In genomic region chr6:166313255-166314070, GRCh38 we compare ENCODE assay signal across 1 cellular context.
TF ChIP-seq lines count a peak whose summit lies in the region.

No MANE protein-coding gene starts in this region.

TF ChIP-seq in K562, 482 proteins besides CTCF, POLR2A, EP300 and RAD21 (continued from another document and continues in another):
- TF ChIP-seq NR2C1 (IDR thresholded peaks at IDR 0.05): no peak
- TF ChIP-seq NR2C1 (tag; IDR thresholded peaks at IDR 0.05): 0 out of 2 replicates have a peak, but pooled peaks have one; percentile 28
- no peak for TF ChIP-seq ZNF609 (CRISPR knock-in tag; IDR thresholded peaks at IDR 0.05; ENCODE audit: borderline replicate concordance)
- peak; percentile 94 for TF ChIP-seq ZNF740 (CRISPR knock-in tag; IDR thresholded peaks at IDR 0.05)
- peak in 1 of 2 experiments; percentile 91; a peak in 2 of 4 replicates for TF ChIP-seq ZNF740 (tag; IDR thresholded peaks at IDR 0.05)
- no peak for TF ChIP-seq ILK (tag; IDR thresholded peaks at IDR 0.05; ENCODE audit: borderline replicate concordance, low read depth)
- TF ChIP-seq DDX20 (tag; IDR thresholded peaks at IDR 0.05; ENCODE audit: low read depth): no peak
- no peak for TF ChIP-seq FOXJ3 (CRISPR knock-in tag; IDR thresholded peaks at IDR 0.05)
- no peak for TF ChIP-seq ZHX1 (conservative IDR thresholded peaks at IDR 0.05; ENCODE audit: low read length)
- peak; percentile 73 for TF ChIP-seq ZBTB33 (CRISPR knock-in tag; IDR thresholded peaks at IDR 0.05)
- TF ChIP-seq MCM7 (IDR thresholded peaks at IDR 0.05): no peak
- no peak for TF ChIP-seq DPF2 (IDR thresholded peaks at IDR 0.05)
- no peak for TF ChIP-seq RFX1 (IDR thresholded peaks at IDR 0.05)
- no peak for TF ChIP-seq ZNF146 (CRISPR knock-in tag; IDR thresholded peaks at IDR 0.05; ENCODE audit: unreplicated experiment)
- TF ChIP-seq THRB (CRISPR knock-in tag; conservative IDR thresholded peaks at IDR 0.05): no peak
- TF ChIP-seq, protein P1, sequence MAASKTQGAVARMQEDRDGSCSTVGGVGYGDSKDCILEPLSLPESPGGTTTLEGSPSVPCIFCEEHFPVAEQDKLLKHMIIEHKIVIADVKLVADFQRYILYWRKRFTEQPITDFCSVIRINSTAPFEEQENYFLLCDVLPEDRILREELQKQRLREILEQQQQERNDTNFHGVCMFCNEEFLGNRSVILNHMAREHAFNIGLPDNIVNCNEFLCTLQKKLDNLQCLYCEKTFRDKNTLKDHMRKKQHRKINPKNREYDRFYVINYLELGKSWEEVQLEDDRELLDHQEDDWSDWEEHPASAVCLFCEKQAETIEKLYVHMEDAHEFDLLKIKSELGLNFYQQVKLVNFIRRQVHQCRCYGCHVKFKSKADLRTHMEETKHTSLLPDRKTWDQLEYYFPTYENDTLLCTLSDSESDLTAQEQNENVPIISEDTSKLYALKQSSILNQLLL (CRISPR knock-in tag; IDR thresholded peaks at IDR 0.05; ENCODE audit: borderline replicate concordance): no peak
- no peak for TF ChIP-seq RBM15 (IDR thresholded peaks at IDR 0.05; ENCODE audit: insufficient read depth, low read length)
- TF ChIP-seq FIP1L1 (IDR thresholded peaks at IDR 0.05; ENCODE audit: low read depth, low read length, poor library complexity, severe bottlenecking): no peak
- no peak for TF ChIP-seq BRD9 (IDR thresholded peaks at IDR 0.05; ENCODE audit: low read depth, partially characterized antibody)
- no peak for TF ChIP-seq RBM25 (IDR thresholded peaks at IDR 0.05; ENCODE audit: low read depth, low read length, severe bottlenecking)
- TF ChIP-seq MGA (IDR thresholded peaks at IDR 0.05): peak; percentile 99
